28 cellular contexts compared by ENCODE assay signal in genomic region chr6:4516206-4516605, GRCh38.
"Had no signal": no experiment of that assay in that cellular context is flagged by ENCODE, and none has a peak within 500 bp of the region (broad histone marks: within the 10 kb centered on the region; RNA-seq: fewer than 3 reads in every experiment).

No MANE protein-coding gene starts in this region.

- H3K4me2 ChIP-seq: SK-N-SH had no signal

- DNase-seq: activated B cell treated with CpG ODN at 0.5 μM for 24 hours; activated CD4-positive, alpha-beta T cell treated with anti-CD3 and anti-CD28 coated beads for 36 hours; activated CD4-positive, alpha-beta T cell treated with anti-CD3 and anti-CD28 coated beads, Interleukin-2, amount 50 U/mL, for 48 hours; activated CD8-positive, alpha-beta memory T cell treated with anti-CD3 and anti-CD28 coated beads, Interleukin-2, amount 50 U/mL, for 4 hours; activated gamma-delta T cell; activated naive CD4-positive, alpha-beta T cell treated with anti-CD3 and anti-CD28 coated beads, Interleukin-2, amount 10 ng/mL, durations not matched to agents 7 days and 5 days; activated naive CD8-positive, alpha-beta T cell treated with anti-CD3 and anti-CD28 coated beads, Interleukin-2, amount 10 ng/mL, durations not matched to agents 7 days and 5 days; activated T-cell treated with anti-CD3 and anti-CD28 coated beads, Interleukin-2, amount 50 U/mL, for 1 hour; amniotic stem cell; effector CD8-positive, alpha-beta T cell; foreskin fibroblast; head of caudate nucleus; hypothalamus; mammary epithelial cell; naive B cell; nephron progenitor cell; SK-N-SH; small intestine; stimulated activated CD4-positive, alpha-beta T cell treated with anti-CD3 and anti-CD28 coated beads, Interleukin-4, amount 100 ng/mL, for 24 hours; stimulated activated naive CD8-positive, alpha-beta T cell treated with anti-CD3 and anti-CD28 coated beads, Interleukin-15, amount 100 ng/mL, for 72 hours; substantia nigra; T-helper 2 cell; upper lobe of right lung had no signal

- ATAC-seq: activated CD4-positive, alpha-beta T cell treated with anti-CD3 and anti-CD28 coated beads for 36 hours; sciatic nerve; stimulated activated effector memory CD8-positive, alpha-beta T cell treated with anti-CD3 and anti-CD28 coated beads, Interleukin-12 subunit alpha, Interleukin-12 subunit beta, amount 100 ng/mL, for 72 hours; stimulated activated naive CD8-positive, alpha-beta T cell treated with anti-CD3 and anti-CD28 coated beads, Interleukin-15, amount 100 ng/mL, for 72 hours; upper lobe of right lung had no signal

- H3K36me3 ChIP-seq: neutrophil, upper lobe of right lung had no signal

- H3K27me3 ChIP-seq: neutrophil, upper lobe of right lung had no signal

- H3K27ac ChIP-seq: neutrophil, upper lobe of right lung had no signal

- FAIRE-seq: colon, endometrium, small intestine had no signal

- H3K4me3 ChIP-seq: upper lobe of right lung had no signal

- H3K9ac ChIP-seq: SK-N-SH had no signal

- H3K4me1 ChIP-seq: upper lobe of right lung had no signal

- H3K9me3 ChIP-seq: neutrophil, SK-N-SH, upper lobe of right lung had no signal
